8 cellular contexts compared by ENCODE assay signal in the genomic region with DNA sequence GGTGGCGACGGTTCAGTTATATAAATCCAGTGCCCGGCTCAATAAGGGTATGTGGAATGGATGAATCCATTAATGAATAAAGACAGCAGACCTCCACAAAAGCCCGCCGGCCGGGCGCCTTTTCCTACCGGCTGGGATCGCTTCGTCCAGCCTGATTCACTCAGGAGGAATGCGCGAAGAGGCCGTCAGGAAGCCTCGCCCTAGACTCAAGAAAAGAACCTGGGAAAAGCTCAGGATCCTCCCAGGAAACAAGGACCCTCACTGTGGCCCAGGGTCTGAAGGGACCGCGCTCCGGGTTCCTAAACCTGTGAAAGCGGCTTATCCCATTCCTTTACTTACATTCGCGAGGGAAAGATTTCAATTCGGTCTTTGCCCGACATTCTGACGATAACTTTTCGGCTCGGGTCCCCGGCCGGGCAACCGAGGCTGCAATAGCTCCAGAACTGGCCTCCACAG. TPM values are rescaled to one million over a fixed set of nuclear protein-coding genes. Genes with fewer than 3 reads are reported as not detected.
DNase-seq lines count a peak whose midpoint lies in the region; ATAC-seq and TF ChIP-seq lines count a peak whose summit lies in the region.

No MANE protein-coding gene starts in this region.

- under 1% methylated on average over 28 of the region's 28 CpGs for WGBS in hepatocyte (ENCODE audit: low lambda C conversion rate, missing lambda C conversion rate)
- 0 to 2% (median 1%) methylated on average over 22 to 28 of the region's 28 CpGs for WGBS in spleen, 5 donors

- H3K27ac Mint-ChIP-seq in activated naive CD8-positive, alpha-beta T cell treated with anti-CD3 and anti-CD28 coated beads for 36 hours = peak overlapping the region; percentile 98

- H3K4me3 Mint-ChIP-seq in activated naive CD8-positive, alpha-beta T cell treated with anti-CD3 and anti-CD28 coated beads for 36 hours = peak overlapping the region; percentile 97

- H3K4me1 Mint-ChIP-seq in activated naive CD8-positive, alpha-beta T cell treated with anti-CD3 and anti-CD28 coated beads for 36 hours = peaks cover 56% of the 10 kb centered on the region

- peak overlapping the region; percentile 90 for H3K4me2 ChIP-seq in hepatocyte

- no peaks in the 10 kb centered on the region for H3K9me3 Mint-ChIP-seq in activated naive CD8-positive, alpha-beta T cell treated with anti-CD3 and anti-CD28 coated beads for 36 hours

- DNase-seq in ELR (ENCODE audit: low read depth) = peak; percentile 86
- DNase-seq in activated naive CD8-positive, alpha-beta T cell treated with anti-CD3 and anti-CD28 coated beads for 36 hours = no peak
- peak; percentile 66 for DNase-seq in hepatocyte (ENCODE audit: low spot score)
- DNase-seq in spleen = peak; percentile 89
- DNase-seq in NCI-H82 (lab: John Stamatoyannopoulos, UW) = no peak
- DNase-seq in MV-4-11 (lab: John Stamatoyannopoulos, UW) = no peak
- no peak for DNase-seq in DMS153 treated with DMSO at 0.1 percent for 48 hours (lab: John Stamatoyannopoulos, UW; ENCODE audit: unreplicated experiment)

- peaks cover 86% of the 10 kb centered on the region for H3K79me2 ChIP-seq in hepatocyte

- no peaks in the 10 kb centered on the region for H3K27me3 Mint-ChIP-seq in activated naive CD8-positive, alpha-beta T cell treated with anti-CD3 and anti-CD28 coated beads for 36 hours

- ATAC-seq in HG03439 (IDR thresholded peaks at IDR 0.05; ENCODE audit: unreplicated experiment) = peak; percentile 0

- H4K20me1 ChIP-seq in hepatocyte (ENCODE audit: insufficient read depth, poor library complexity, severe bottlenecking) = peaks cover 10% of the 10 kb centered on the region

- H3K27ac ChIP-seq in hepatocyte (peak overlapping the region; percentile 90), spleen (peak overlapping the region in 7 of 8 donors; percentile 93 to 97 (median 94))

- no peaks in the 10 kb centered on the region for H3K36me3 ChIP-seq in hepatocyte (replicated peaks; ENCODE audit: insufficient read depth, low read depth)
- H3K36me3 ChIP-seq in spleen = peaks cover 0 to 19% (median 4%) of the 10 kb centered on the region in 6 donors

- TF ChIP-seq CTCF in hepatocyte (IDR thresholded peaks at IDR 0.05; ENCODE audit: poor library complexity) = no peak
- no peak for TF ChIP-seq CTCF in spleen (IDR thresholded peaks at IDR 0.05 in 8 of 11, conservative IDR thresholded peaks at IDR 0.05 in 3 of 11)

- TF ChIP-seq POLR2A in spleen (IDR thresholded peaks at IDR 0.05) = peak in 1 of 3 donors; percentile 68

- intact Hi-C loops in spleen (cut with DNase I; ENCODE audit: low total_unique reads) = no loop called here

- H3K4me3 ChIP-seq in hepatocyte (peak overlapping the region; percentile 40), spleen (peak overlapping the region; percentile 61 to 96 (median 84))

- H3K9me3 ChIP-seq in hepatocyte (ENCODE audit: low read depth) = no peaks in the 10 kb centered on the region
- no peaks in the 10 kb centered on the region for H3K9me3 ChIP-seq in spleen

- H3K27me3 ChIP-seq in hepatocyte (no peaks in the 10 kb centered on the region), spleen (replicated peaks in 1 of 7) (no peaks in the 10 kb centered on the region)

- H3K9me2 ChIP-seq in hepatocyte (replicated peaks; ENCODE audit: insufficient read depth) = no peaks in the 10 kb centered on the region

- peak overlapping the region; percentile 43 for H2AFZ ChIP-seq in hepatocyte

- peaks cover 30% of the 10 kb centered on the region for H3K4me1 ChIP-seq in hepatocyte (ENCODE audit: insufficient read depth)
- H3K4me1 ChIP-seq in spleen = peaks cover 36 to 86% (median 69%) of the 10 kb centered on the region in 6 donors

- H3K36me3 Mint-ChIP-seq in activated naive CD8-positive, alpha-beta T cell treated with anti-CD3 and anti-CD28 coated beads for 36 hours = peaks cover 19% of the 10 kb centered on the region

RNA-seq across cellular contexts. Expression of a gene that starts 0.3 kb away (rescaled TPM):
- 10 to 100 TPM; 26.8 to 28.3 TPM for total RNA-seq in activated naive CD8-positive, alpha-beta T cell treated with anti-CD3 and anti-CD28 coated beads for 36 hours
- 86.7 and 95.5 TPM in 2 replicates for total RNA-seq in hepatocyte
- 132 and 145 TPM in 2 replicates for polyA plus RNA-seq in hepatocyte
- 10 to 100 TPM; 42.1 to 72.6 (median 49.8) TPM for total RNA-seq in spleen
- polyA plus RNA-seq in spleen = 10 to 100 TPM; 15.0 to 33.7 (median 28.3) TPM

RNA-seq across cellular contexts. Expression of a gene that starts 0.8 kb away (rescaled TPM):
- 100 to 1,000 TPM; 299 to 302 TPM for total RNA-seq in activated naive CD8-positive, alpha-beta T cell treated with anti-CD3 and anti-CD28 coated beads for 36 hours
- total RNA-seq in hepatocyte = 106 and 108 TPM in 2 replicates
- 109 and 123 TPM in 2 replicates for polyA plus RNA-seq in hepatocyte
- 10 to 100 TPM; 41.2 to 68.6 (median 56.1) TPM for total RNA-seq in spleen
- polyA plus RNA-seq in spleen = 10 to 100 TPM; 13.9 to 51.4 (median 26.3) TPM

RNA-seq across cellular contexts. Expression of a gene that starts 52.6 kb away (rescaled TPM):
- total RNA-seq in activated naive CD8-positive, alpha-beta T cell treated with anti-CD3 and anti-CD28 coated beads for 36 hours = 1 to 10 TPM; 4.1 to 4.2 TPM
- total RNA-seq in hepatocyte (4.8 and 5.1 TPM in 2 replicates), spleen (1 to 10 TPM in 1 of 7 donors, under 1 TPM in 3, not detected in 3; 0.76 to 2.1 (median 0.98) TPM)
- polyA plus RNA-seq in hepatocyte (14.6 and 16.5 TPM in 2 replicates), spleen (under 1 TPM; 0.18 to 0.64 (median 0.20) TPM)

Comparison
In these comparisons a context has a peak if more than half of its experiments do, and no peak if none do; other contexts are left out.
1. DNase-seq: peak in ELR (single experiment), hepatocyte (single experiment) and spleen (single experiment); none in activated naive CD8-positive, alpha-beta T cell treated with anti-CD3 and anti-CD28 coated beads for 36 hours (single experiment), NCI-H82 (single experiment), MV-4-11 (single experiment) and DMS153 treated with DMSO at 0.1 percent for 48 hours (single experiment).